ENCODE assay signal across 10 cellular contexts in genomic region chrX:13094780-13095425, GRCh38. TPM values are rescaled to one million over a fixed set of nuclear protein-coding genes. Genes with fewer than 3 reads are reported as not detected.
DNase-seq lines count a peak whose midpoint lies in the region; ATAC-seq and TF ChIP-seq lines count a peak whose summit lies in the region.
"Had no signal": no experiment of that assay in that cellular context is flagged by ENCODE, and none has a peak within 500 bp of the region (broad histone marks: within the 10 kb centered on the region; RNA-seq: fewer than 3 reads in every experiment).

No MANE protein-coding gene starts in this region.

- CTCF ChIA-PET in CD4-positive, alpha-beta T cell (lab: Charles Lee): interaction anchor here (1.4 to 5.6 kb wide), 2 partner anchors 148 kb away, joined by 4 to 72 read pairs; no protein-coding TSS in a partner anchor
- CTCF ChIA-PET in Panc1 (lab: Charles Lee): no interaction called here

- peak overlapping the region; percentile 95 for H3K27ac Mint-ChIP-seq in CD4-positive, alpha-beta T cell
- H3K27ac Mint-ChIP-seq in natural killer cell treated with Interleukin-12 subunit alpha and Interleukin-12 subunit beta and Interleukin-15 and Interleukin-18, amount 100 ng/mL, for 72 hours: peak overlapping the region; percentile 98 to 99
- H3K27ac Mint-ChIP-seq in glutamatergic neuron (ENCODE audit: unreplicated experiment): no peak overlapping the region

- H3K36me3 ChIP-seq in Panc1 (ENCODE audit: control insufficient read depth, insufficient read depth, low read length): no peaks in the 10 kb centered on the region
- no peaks in the 10 kb centered on the region for H3K36me3 ChIP-seq in effector memory CD4-positive, alpha-beta T cell (ENCODE audit: control insufficient read depth, insufficient read depth, low read length)
- H3K36me3 ChIP-seq: HAP-1 had no signal

- peak overlapping the region; percentile 85 for H3K27ac ChIP-seq in CD4-positive, alpha-beta T cell (ENCODE audit: low read depth, low read length)
- H3K27ac ChIP-seq in Panc1 (ENCODE audit: low read length): peak overlapping the region; percentile 81
- peak overlapping the region; percentile 97 for H3K27ac ChIP-seq in effector memory CD4-positive, alpha-beta T cell (ENCODE audit: insufficient read depth, low read length, poor library complexity, severe bottlenecking)

- no peaks in the 10 kb centered on the region for H3K27me3 Mint-ChIP-seq in CD4-positive, alpha-beta T cell
- H3K27me3 Mint-ChIP-seq in natural killer cell treated with Interleukin-12 subunit alpha and Interleukin-12 subunit beta and Interleukin-15 and Interleukin-18, amount 100 ng/mL, for 72 hours: peaks cover 0 to 13% of the 10 kb centered on the region in 2 donors
- no peaks in the 10 kb centered on the region for H3K27me3 Mint-ChIP-seq in glutamatergic neuron (ENCODE audit: unreplicated experiment)

- ATAC-seq in CD4-positive, alpha-beta T cell (ENCODE audit: poor library complexity): no peak
- peak; percentile 73; the same call in 1 of the 2 replicates for ATAC-seq in Panc1
- ATAC-seq in natural killer cell treated with Interleukin-12 subunit alpha and Interleukin-12 subunit beta and Interleukin-15 and Interleukin-18, amount 100 ng/mL, for 72 hours: no peak
- no peak for ATAC-seq in GM21526 (IDR thresholded peaks at IDR 0.05; ENCODE audit: low FRiP score, unreplicated experiment)

- H3K4me1 ChIP-seq in Panc1 (ENCODE audit: control insufficient read depth, insufficient read depth, low read length): peaks cover 10% of the 10 kb centered on the region
- peaks cover 41% of the 10 kb centered on the region for H3K4me1 ChIP-seq in effector memory CD4-positive, alpha-beta T cell (ENCODE audit: control insufficient read depth, insufficient read depth, low read length, poor library complexity, severe bottlenecking)
- H3K4me1 ChIP-seq: HAP-1 had no signal

- POLR2A ChIA-PET in CD4-positive, alpha-beta T cell (lab: Charles Lee): interaction anchor here (0.7 to 4.8 kb wide), 7 partner anchors 43 to 246 kb away, joined by 3 to 58 read pairs (median 3); partner anchors contain the start of gene TMSB4X
- POLR2A ChIA-PET in Panc1 (lab: Charles Lee): no interaction called here

- intact Hi-C loops in CD4-positive, alpha-beta T cell (cut with DNase I, micrococcal nuclease): loop anchor here (5.0 kb wide), 3 partner anchors 32 to 57 kb away; no protein-coding TSS in a partner anchor
- intact Hi-C loops in Panc1 (cut with micrococcal nuclease; ENCODE audit: unreplicated experiment): loop anchor here (10.0 kb wide), 1 partner anchor 110 kb away; no protein-coding TSS in a partner anchor

- H3K4me1 Mint-ChIP-seq in CD4-positive, alpha-beta T cell (ENCODE audit: low read depth): peaks cover 90% of the 10 kb centered on the region
- H3K4me1 Mint-ChIP-seq in natural killer cell treated with Interleukin-12 subunit alpha and Interleukin-12 subunit beta and Interleukin-15 and Interleukin-18, amount 100 ng/mL, for 72 hours (ENCODE audit: low read depth in 2 of 2): peaks cover 50 to 56% of the 10 kb centered on the region in 2 donors
- no peaks in the 10 kb centered on the region for H3K4me1 Mint-ChIP-seq in glutamatergic neuron (ENCODE audit: low read depth, unreplicated experiment)

- no TSS peak for BruUV-seq in Panc1 (replicated peaks; lab: Mats Ljungman, UMichigan)

- no peaks in the 10 kb centered on the region for H3K36me3 Mint-ChIP-seq in CD4-positive, alpha-beta T cell (ENCODE audit: low read depth)
- no peaks in the 10 kb centered on the region for H3K36me3 Mint-ChIP-seq in natural killer cell treated with Interleukin-12 subunit alpha and Interleukin-12 subunit beta and Interleukin-15 and Interleukin-18, amount 100 ng/mL, for 72 hours
- no peaks in the 10 kb centered on the region for H3K36me3 Mint-ChIP-seq in glutamatergic neuron (ENCODE audit: unreplicated experiment)

- no peaks in the 10 kb centered on the region for H3K9me3 ChIP-seq in CD4-positive, alpha-beta T cell (ENCODE audit: control insufficient read depth, low read length)
- H3K9me3 ChIP-seq in Panc1 (ENCODE audit: control insufficient read depth, insufficient read depth, low read depth, low read length): no peaks in the 10 kb centered on the region
- no peaks in the 10 kb centered on the region for H3K9me3 ChIP-seq in effector memory CD4-positive, alpha-beta T cell (ENCODE audit: control insufficient read depth, low read length)
- H3K9me3 ChIP-seq: HAP-1 had no signal

- no peaks in the 10 kb centered on the region for H3K9me3 Mint-ChIP-seq in CD4-positive, alpha-beta T cell
- H3K9me3 Mint-ChIP-seq in natural killer cell treated with Interleukin-12 subunit alpha and Interleukin-12 subunit beta and Interleukin-15 and Interleukin-18, amount 100 ng/mL, for 72 hours: peaks cover 3% of the 10 kb centered on the region
- H3K9me3 Mint-ChIP-seq in glutamatergic neuron (ENCODE audit: unreplicated experiment): peaks cover 3% of the 10 kb centered on the region

- peak overlapping the region; percentile 67 for H3K4me3 Mint-ChIP-seq in CD4-positive, alpha-beta T cell
- H3K4me3 Mint-ChIP-seq in natural killer cell treated with Interleukin-12 subunit alpha and Interleukin-12 subunit beta and Interleukin-15 and Interleukin-18, amount 100 ng/mL, for 72 hours: peak overlapping the region; percentile 25
- H3K4me3 Mint-ChIP-seq in glutamatergic neuron (ENCODE audit: unreplicated experiment): no peak overlapping the region

- no peak overlapping the region for H3K4me3 ChIP-seq in Panc1 (ENCODE audit: low read depth in 2 of 2, low read length in 2 of 2)
- no peak overlapping the region for H3K4me3 ChIP-seq in effector memory CD4-positive, alpha-beta T cell (ENCODE audit: insufficient read depth, low read depth, low read length, poor library complexity, severe bottlenecking)
- H3K4me3 ChIP-seq: HAP-1 had no signal

- in situ Hi-C loops in Panc1 (cut with HindIII; ENCODE audit: low pct_unique_long_range_greater_than_20kb, low sequenced_read_pairs): no loop called here

- no peaks in the 10 kb centered on the region for H3K27me3 ChIP-seq in CD4-positive, alpha-beta T cell (ENCODE audit: control insufficient read depth, insufficient read depth, low read length)
- H3K27me3 ChIP-seq in Panc1 (ENCODE audit: control insufficient read depth, insufficient read depth, low read length): no peaks in the 10 kb centered on the region
- no peaks in the 10 kb centered on the region for H3K27me3 ChIP-seq in effector memory CD4-positive, alpha-beta T cell (replicated peaks; ENCODE audit: control insufficient read depth, insufficient read depth, low read length, poor library complexity, severe bottlenecking)

- DNase-seq in CD4-positive, alpha-beta T cell: no peak
- no peak for DNase-seq in Panc1 (ENCODE audit: low read depth, low spot score)
- no peak for DNase-seq in effector memory CD4-positive, alpha-beta T cell
- no peak for DNase-seq in natural killer cell treated with Interleukin-12 subunit alpha and Interleukin-12 subunit beta and Interleukin-15 and Interleukin-18, amount 100 ng/mL, for 72 hours (ENCODE audit: low spot score)
- no peak for DNase-seq in activated effector memory CD4-positive, alpha-beta T cell treated with anti-CD3 and anti-CD28 coated beads, Interleukin-2, amount 50 U/mL, for 16 hours
- DNase-seq in glutamatergic neuron: no peak
- no peak for DNase-seq in activated gamma-delta T cell (lab: John Stamatoyannopoulos, UW)
- DNase-seq: NCI-H1694 had no signal

- TF ChIP-seq CTCF in CD4-positive, alpha-beta T cell (IDR thresholded peaks at IDR 0.05): no peak
- no peak for TF ChIP-seq CTCF in Panc1 (IDR thresholded peaks at IDR 0.05)
- TF ChIP-seq CTCF in glutamatergic neuron (IDR thresholded peaks at IDR 0.05; ENCODE audit: partially characterized antibody, unreplicated experiment): no peak

RNA-seq across cellular contexts. Expression of gene FAM9C, which starts 50.5 kb away (rescaled TPM):
- not detected for total RNA-seq in CD4-positive, alpha-beta T cell
- total RNA-seq in Panc1 (2021; ENCODE audit: unreplicated experiment) (not detected), glutamatergic neuron (ENCODE audit: unreplicated experiment) (not detected)
- not detected for polyA plus RNA-seq in Panc1 (2012; ENCODE audit: insufficient read length)
- total RNA-seq in natural killer cell treated with Interleukin-12 subunit alpha and Interleukin-12 subunit beta and Interleukin-15 and Interleukin-18, amount 100 ng/mL, for 72 hours: not detected
